ENCODE assay signal across 25 cellular contexts in the genomic region with DNA sequence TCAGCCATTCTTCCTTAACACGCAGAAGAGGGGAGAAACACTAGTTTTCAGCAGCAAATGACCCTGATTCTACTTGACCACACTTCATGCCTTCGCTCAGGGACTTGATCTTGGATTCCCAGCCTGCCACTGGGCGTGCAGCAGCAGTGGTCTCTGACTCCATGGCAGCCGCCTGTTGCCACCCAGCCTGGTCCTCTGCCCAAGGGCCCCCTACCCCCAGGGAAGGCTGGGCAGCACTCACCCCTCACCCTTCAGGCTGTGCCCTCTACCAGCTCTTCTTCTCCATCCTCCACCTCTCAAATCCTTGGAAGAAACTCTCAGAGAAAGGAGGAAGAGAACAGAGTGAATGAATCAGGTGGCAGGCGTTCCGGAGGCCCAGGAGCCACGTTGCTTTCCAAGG. TPM values are rescaled to one million over a fixed set of nuclear protein-coding genes. Genes with fewer than 3 reads are reported as not detected.
A peak's percentile ranks its signal among the peaks of the same experiment; 100 is the strongest.
DNase-seq lines count a peak whose midpoint lies in the region; ATAC-seq, FAIRE-seq and TF ChIP-seq lines count a peak whose summit lies in the region.
"Had no signal": no experiment of that assay in that cellular context is flagged by ENCODE, and none has a peak within 500 bp of the region (broad histone marks: within the 10 kb centered on the region; RNA-seq: fewer than 3 reads in every experiment).

No MANE protein-coding gene starts in this region.

- CTCF ChIA-PET in HepG2 (lab: Yijun Ruan, JAX; ENCODE audit: low intra/inter-chr PET ratio, low total read pairs) = no interaction called here

- H3K27me3 ChIP-seq in HepG2 (ENCODE audit: control insufficient read depth in 1 of 2, insufficient read depth in 2 of 2, low read length in 2 of 2) = no peaks in the 10 kb centered on the region
- no peaks in the 10 kb centered on the region for H3K27me3 ChIP-seq in right lobe of liver
- H3K27me3 ChIP-seq in neuronal stem cell (ENCODE audit: control insufficient read depth in 3 of 3, insufficient read depth in 3 of 3, low read depth in 1 of 3, low read length in 3 of 3) = peaks cover 0 to 6% (median 0%) of the 10 kb centered on the region in 3 experiments
- H3K27me3 ChIP-seq in spleen (replicated peaks in 1 of 7) = peaks cover 0 to 4% (median 0%) of the 10 kb centered on the region in 7 donors
- H3K27me3 ChIP-seq in dorsolateral prefrontal cortex = no peaks in the 10 kb centered on the region
- H3K27me3 ChIP-seq: BLaER1 had no signal

- no peak overlapping the region for H4K91ac ChIP-seq in neuronal stem cell (ENCODE audit: low read depth, low read length, poor library complexity)

- H3K27ac ChIP-seq in HepG2 (ENCODE audit: extremely low read length, insufficient read depth, low read length) = no peak overlapping the region
- H3K27ac ChIP-seq in right lobe of liver = no peak overlapping the region
- no peak overlapping the region for H3K27ac ChIP-seq in neuronal stem cell (replicated peaks; ENCODE audit: low read length)
- no peak overlapping the region for H3K27ac ChIP-seq in spleen
- no peak overlapping the region for H3K27ac ChIP-seq in dorsolateral prefrontal cortex
- H3K27ac ChIP-seq: 22Rv1, BLaER1, C4-2B had no signal

- no peak overlapping the region for H3K18ac ChIP-seq in neuronal stem cell (ENCODE audit: low read length)

- H2BK15ac ChIP-seq in neuronal stem cell (ENCODE audit: low read length) = no peak overlapping the region

- H3K9me3 ChIP-seq in HepG2 (ENCODE audit: low read length) (no peaks in the 10 kb centered on the region), right lobe of liver (no peaks in the 10 kb centered on the region), neuronal stem cell (replicated peaks in 1 of 2; ENCODE audit: control insufficient read depth in 2 of 2, insufficient read depth in 1 of 2, low read depth in 1 of 2, low read length in 2 of 2) (no peaks in the 10 kb centered on the region), spleen (no peaks in the 10 kb centered on the region)
- H3K9me3 ChIP-seq: BLaER1 had no signal

- H3K4me3 Mint-ChIP-seq in endothelial cell (ENCODE audit: unreplicated experiment) = peak overlapping the region; percentile 28
- H3K4me3 Mint-ChIP-seq: B cell; CD4-positive, alpha-beta T cell; CD8-positive, alpha-beta memory T cell; GM23338; H9 had no signal

- H3K79me2 ChIP-seq in HepG2 (ENCODE audit: insufficient read depth, low read length) = no peaks in the 10 kb centered on the region

- POLR2A ChIA-PET in HepG2 (lab: Yijun Ruan, JAX) = no interaction called here

- no peak overlapping the region for H3K4ac ChIP-seq in neuronal stem cell (ENCODE audit: low read length)

- no peak for TF ChIP-seq RAD21 in HepG2 (CRISPR knock-in tag; IDR thresholded peaks at IDR 0.05)

- no TSS peak for BruUV-seq in HepG2 (replicated peaks; lab: Mats Ljungman, UMichigan)

- H4K20me1 ChIP-seq in HepG2 (ENCODE audit: insufficient read depth, low read length) = no peaks in the 10 kb centered on the region
- H4K20me1 ChIP-seq: BLaER1 had no signal

- intact Hi-C loops in HepG2 (cut with micrococcal nuclease; ENCODE audit: unreplicated experiment) (no loop called here), right lobe of liver (cut with DNase I) (no loop called here), spleen (cut with DNase I; ENCODE audit: low total_unique reads) (no loop called here), dorsolateral prefrontal cortex (cut with DNase I) (no loop called here)

- ATAC-seq in HepG2 (no peak), right lobe of liver (no peak), HG03108 (IDR thresholded peaks at IDR 0.05; ENCODE audit: unreplicated experiment) (no peak)
- ATAC-seq: GM23338, HCT116 had no signal

- 95% methylated on average over 7 of the region's 7 CpGs for WGBS in HepG2 (ENCODE audit: low lambda C conversion rate)
- WGBS in right lobe of liver (ENCODE audit: insufficient coverage, low coverage, low lambda C conversion rate, missing lambda C conversion rate) = 100% methylated on average over 1 of the region's 7 CpGs
- no CpG with 5 or more reads among the region's 7 CpGs for WGBS in neuronal stem cell (ENCODE audit: extremely low coverage in 2 of 2, insufficient read length in 2 of 2, insufficient replicate concordance in 1 of 2), 2 donors
- WGBS in spleen, 5 donors = 83 to 92% (median 88%) methylated on average over 7 of the region's 7 CpGs

- H3K23ac ChIP-seq in neuronal stem cell (ENCODE audit: low read depth, low read length, poor library complexity) = no peak overlapping the region

- H3K36me3 ChIP-seq in HepG2 (replicated peaks in 1 of 2; ENCODE audit: control insufficient read depth in 1 of 2, insufficient read depth in 2 of 2, low read length in 2 of 2) = peaks cover 35 to 91% of the 10 kb centered on the region in 2 experiments
- H3K36me3 ChIP-seq in right lobe of liver = peaks cover 0 to 26% (median 0%) of the 10 kb centered on the region in 4 donors
- no peaks in the 10 kb centered on the region for H3K36me3 ChIP-seq in neuronal stem cell (replicated peaks in 1 of 2; ENCODE audit: control insufficient read depth in 2 of 2, insufficient read depth in 2 of 2, low read length in 2 of 2)
- H3K36me3 ChIP-seq in spleen = peaks cover 0 to 63% (median 0%) of the 10 kb centered on the region in 6 donors
- H3K36me3 ChIP-seq: BLaER1 had no signal

- TF ChIP-seq CTCF in HepG2 (CRISPR knock-in tag; IDR thresholded peaks at IDR 0.05) = no peak
- TF ChIP-seq CTCF in right lobe of liver (IDR thresholded peaks at IDR 0.05) = no peak
- no peak for TF ChIP-seq CTCF in endothelial cell (IDR thresholded peaks at IDR 0.05; ENCODE audit: unreplicated experiment)
- no peak for TF ChIP-seq CTCF in spleen (IDR thresholded peaks at IDR 0.05 in 8 of 11, conservative IDR thresholded peaks at IDR 0.05 in 3 of 11)
- no peak for TF ChIP-seq CTCF in dorsolateral prefrontal cortex (IDR thresholded peaks at IDR 0.05 in 54 of 56, conservative IDR thresholded peaks at IDR 0.05 in 2 of 56; ENCODE audit: low read depth in 1 of 56, partially characterized antibody in 56 of 56)

- no peaks in the 10 kb centered on the region for H3K79me1 ChIP-seq in neuronal stem cell (ENCODE audit: low read depth, low read length)

- no peak overlapping the region for H2AK5ac ChIP-seq in neuronal stem cell (ENCODE audit: low read depth, low read length)

- no peaks in the 10 kb centered on the region for H3K9me3 Mint-ChIP-seq in endothelial cell (ENCODE audit: unreplicated experiment)
- H3K9me3 Mint-ChIP-seq: CD4-positive, alpha-beta T cell; CD8-positive, alpha-beta memory T cell; GM23338; H9 had no signal

- H3K4me3 ChIP-seq in HepG2 (replicated peaks in 1 of 3; ENCODE audit: insufficient read depth in 1 of 3, low read depth in 2 of 3, low read length in 3 of 3) (no peak overlapping the region), right lobe of liver (no peak overlapping the region), neuronal stem cell (ENCODE audit: low read length in 2 of 2) (no peak overlapping the region), spleen (no peak overlapping the region), dorsolateral prefrontal cortex (no peak overlapping the region)
- H3K4me3 ChIP-seq: BLaER1, GM23338 had no signal

- in situ Hi-C loops in HepG2 (cut with HindIII; ENCODE audit: extremely low pct_ligation_motif_present, low pct_unique_long_range_greater_than_20kb) = no loop called here

- H3K27me3 Mint-ChIP-seq in endothelial cell (ENCODE audit: unreplicated experiment) = peaks cover 9% of the 10 kb centered on the region
- H3K27me3 Mint-ChIP-seq: CD4-positive, alpha-beta T cell had no signal

- TF ChIP-seq POLR2A in HepG2 (IDR thresholded peaks at IDR 0.05; ENCODE audit: insufficient read depth in 1 of 2, low read depth in 2 of 2, low read length in 2 of 2) (no peak), right lobe of liver (IDR thresholded peaks at IDR 0.05) (no peak), spleen (IDR thresholded peaks at IDR 0.05) (no peak)

- TF ChIP-seq EP300 in HepG2 (IDR thresholded peaks at IDR 0.05; ENCODE audit: low read depth in 2 of 2, low read length in 2 of 2) (no peak), HepG2 (CRISPR knock-in tag; IDR thresholded peaks at IDR 0.05; ENCODE audit: borderline replicate concordance) (no peak)

- H2BK5ac ChIP-seq in neuronal stem cell (ENCODE audit: low read length) = peak overlapping the region; percentile 26

- H3K4me1 Mint-ChIP-seq in endothelial cell (ENCODE audit: unreplicated experiment) = no peaks in the 10 kb centered on the region
- H3K4me1 Mint-ChIP-seq: B cell; CD8-positive, alpha-beta memory T cell had no signal

- H3K27ac Mint-ChIP-seq in endothelial cell (ENCODE audit: unreplicated experiment) = no peak overlapping the region
- H3K27ac Mint-ChIP-seq: B cell; CD4-positive, alpha-beta T cell; CD8-positive, alpha-beta memory T cell; GM23338; H9 had no signal

- H3K4me1 ChIP-seq in HepG2 (ENCODE audit: insufficient read depth, low read length) (no peaks in the 10 kb centered on the region), right lobe of liver (no peaks in the 10 kb centered on the region), neuronal stem cell (ENCODE audit: control insufficient read depth in 2 of 2, insufficient read depth in 1 of 2, low read depth in 1 of 2, low read length in 2 of 2) (no peaks in the 10 kb centered on the region), spleen (no peaks in the 10 kb centered on the region)

- no peak for FAIRE-seq in HepG2 (lab: Jason Lieb, UNC)
- FAIRE-seq: A204.1, D721Med, GM12891, GM18507 had no signal

- H3K36me3 Mint-ChIP-seq in endothelial cell (ENCODE audit: low read depth, unreplicated experiment) = peaks cover 41% of the 10 kb centered on the region
- H3K36me3 Mint-ChIP-seq: CD8-positive, alpha-beta memory T cell had no signal

- H2BK12ac ChIP-seq in neuronal stem cell (ENCODE audit: low read length) = no peak overlapping the region

- no peak for DNase-seq in HepG2 (ENCODE audit: low spot score)
- DNase-seq in right lobe of liver = no peak
- DNase-seq in endothelial cell (ENCODE audit: low spot score) = no peak
- no peak for DNase-seq in neuronal stem cell (ENCODE audit: low spot score)
- DNase-seq in spleen = peak; percentile 41
- DNase-seq in dorsolateral prefrontal cortex = no peak
- DNase-seq in glomerular visceral epithelial cell (ENCODE audit: extremely low spot score) = no peak
- DNase-seq: CD4-positive, alpha-beta T cell; CD8-positive, alpha-beta memory T cell; DMS 273 treated with DMSO at 0.1 percent for 48 hours; DMS53; DMS79 treated with DMSO at 0.1 percent for 48 hours; GF-D8; H9 had no signal

- H3K4me2 ChIP-seq in HepG2 (ENCODE audit: low read depth, low read length) = no peak overlapping the region
- no peak overlapping the region for H3K4me2 ChIP-seq in neuronal stem cell (ENCODE audit: insufficient read depth, low read length, poor library complexity, severe bottlenecking)
- H3K4me2 ChIP-seq: BLaER1, GM23338 had no signal

- no peak overlapping the region for H3K14ac ChIP-seq in neuronal stem cell (ENCODE audit: low read length)

- no peak overlapping the region for H2AFZ ChIP-seq in HepG2 (ENCODE audit: low read length)
- no peak overlapping the region for H2AFZ ChIP-seq in neuronal stem cell (ENCODE audit: low read length)
- H2AFZ ChIP-seq: GM23338 had no signal

- no peak overlapping the region for H2BK120ac ChIP-seq in neuronal stem cell (ENCODE audit: low read depth, low read length)

- H3K9ac ChIP-seq in HepG2 (ENCODE audit: insufficient read depth, low read depth, low read length) (no peak overlapping the region), neuronal stem cell (ENCODE audit: low read depth, low read length, poor library complexity) (no peak overlapping the region)
- H3K9ac ChIP-seq: BLaER1 had no signal

- no peak overlapping the region for H4K8ac ChIP-seq in neuronal stem cell (ENCODE audit: low read depth, low read length)

RNA-seq across cellular contexts. Expression of a gene that starts 32.1 kb away (rescaled TPM):
- total RNA-seq in HepG2 (2016; rRNA removed; fragmentation: Illumina TruSeq; extraction: Trizol) (3,331 and 4,246 TPM in 2 replicates), right lobe of liver (100 to 1,000 TPM; 363 to 497 (median 443) TPM), endothelial cell (ENCODE audit: unreplicated experiment) (1,589 TPM), spleen (1,000 to 10,000 TPM in 5 of 7 donors, 100 to 1,000 TPM in 2; 876 to 1,551 (median 1,095) TPM), dorsolateral prefrontal cortex (100 to 1,000 TPM; 408 to 917 (median 635) TPM)
- total RNA-seq in HepG2 (2016; cell fraction: cytosol; rRNA removed; fragmentation: Illumina TruSeq; extraction: Trizol; ENCODE audit: low read depth) = 5,225 and 5,854 TPM in 2 replicates
- 3,362 and 4,378 TPM in 2 replicates for total RNA-seq in HepG2 (2016; cell fraction: insoluble cytoplasmic fraction; rRNA removed; fragmentation: Illumina TruSeq; extraction: Trizol)
- total RNA-seq in HepG2 (2016; cell fraction: membrane; rRNA removed; fragmentation: Illumina TruSeq; extraction: Trizol) = 8,556 and 9,092 TPM in 2 replicates
- 1,122 and 1,268 TPM in 2 replicates for total RNA-seq in HepG2 (2016; cell fraction: nucleus; rRNA removed; fragmentation: Illumina TruSeq; extraction: Trizol)
- polyA plus RNA-seq in HepG2 (2011; rRNA removed) (3,582 and 3,614 TPM in 2 replicates), spleen (over 10,000 TPM in 2 of 3 donors, 1,000 to 10,000 TPM in 1; 8,439 to 10,502 (median 10,023) TPM)
- 3,176 and 4,386 TPM in 2 replicates for polyA plus RNA-seq in HepG2 (2011; cell fraction: cytosol; rRNA removed)
- polyA plus RNA-seq in HepG2 (2011; cell fraction: nucleus; rRNA removed) = 741 and 878 TPM in 2 replicates
- 8,552 and 9,844 TPM in 2 replicates for polyA plus RNA-seq in HepG2 (2012)
- polyA plus RNA-seq in HepG2 (2016; cell fraction: cytosol; fragmentation: Illumina TruSeq; extraction: Trizol; ENCODE audit: low read depth) = 7,218 and 7,614 TPM in 2 replicates
- polyA plus RNA-seq in HepG2 (2016; cell fraction: insoluble cytoplasmic fraction; fragmentation: Illumina TruSeq; extraction: Trizol; ENCODE audit: low read depth) = 4,222 and 4,697 TPM in 2 replicates
- 8,348 and 8,377 TPM in 2 replicates for polyA plus RNA-seq in HepG2 (2016; cell fraction: membrane; fragmentation: Illumina TruSeq; extraction: Trizol; ENCODE audit: low read depth)
- polyA plus RNA-seq in HepG2 (2016; cell fraction: nucleus; fragmentation: Illumina TruSeq; extraction: Trizol; ENCODE audit: insufficient read depth, low read depth) = 2,101 and 2,110 TPM in 2 replicates
- polyA minus RNA-seq in HepG2 (2011; rRNA and poly(A)+ RNA removed; ENCODE audit: low replicate concordance) = 234 and 364 TPM in 2 replicates
- 317 and 452 TPM in 2 replicates for polyA minus RNA-seq in HepG2 (2011; cell fraction: cytosol; rRNA and poly(A)+ RNA removed)
- 241 and 344 TPM in 2 replicates for polyA minus RNA-seq in HepG2 (2011; cell fraction: nucleus; rRNA and poly(A)+ RNA removed)
- 2,267 TPM for polyA plus RNA-seq in neuronal stem cell (2013, experiment 1 of 2)
- polyA plus RNA-seq in neuronal stem cell (2013, experiment 2 of 2) = 2,302 TPM
